8 cellular contexts compared by ENCODE assay signal in the genomic region with DNA sequence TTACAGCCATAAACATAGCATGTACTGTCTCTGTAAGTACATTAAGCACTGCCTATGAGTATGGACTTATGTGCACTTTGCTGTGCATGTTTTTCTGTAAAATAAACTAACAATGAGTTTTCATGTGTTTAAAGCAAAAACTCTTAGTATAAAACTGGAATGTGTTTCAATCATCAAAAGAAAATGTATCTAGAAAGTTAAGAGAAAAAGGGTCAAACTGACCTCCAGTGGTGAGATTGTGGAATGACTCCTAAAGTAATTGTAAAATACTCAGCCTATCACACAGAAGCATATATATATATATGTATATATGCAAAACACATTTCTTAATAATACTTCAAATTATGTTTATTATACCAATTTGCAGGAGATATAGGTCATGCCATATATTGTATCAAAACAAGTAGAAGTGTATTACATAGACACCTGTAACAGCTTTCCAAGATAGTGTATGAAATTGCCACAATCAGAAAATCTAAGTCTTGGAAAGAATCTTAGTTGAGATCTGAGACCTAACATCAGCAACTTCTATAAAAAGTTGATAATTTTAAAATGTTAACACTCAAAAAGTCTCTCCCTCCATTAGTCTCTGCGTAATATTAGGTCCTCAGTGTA.
DNase-seq lines count a peak whose midpoint lies in the region; ATAC-seq, FAIRE-seq and TF ChIP-seq lines count a peak whose summit lies in the region.

No MANE protein-coding gene starts in this region.

- H3K4me1 ChIP-seq in K562 (replicated peaks in 1 of 2; ENCODE audit: control insufficient read depth in 2 of 2, insufficient read depth in 2 of 2, low read length in 2 of 2) = no peaks in the 10 kb centered on the region

- no TSS peak for BruUV-seq in K562 (replicated peaks; lab: Mats Ljungman, UMichigan)

- POLR2A ChIA-PET in K562 (lab: Yijun Ruan, JAX) = no interaction called here

- no peak overlapping the region for H3K27ac ChIP-seq in K562 (ENCODE audit: extremely low read depth, low read depth, low read length)

- H3K9me3 ChIP-seq in K562 (replicated peaks; ENCODE audit: control insufficient read depth, insufficient read depth, low read depth, low read length) = no peaks in the 10 kb centered on the region

- peak; percentile 71 for ATAC-seq in K562
- no peak for ATAC-seq in sciatic nerve
- no peak for ATAC-seq in GM21619 (IDR thresholded peaks at IDR 0.05; ENCODE audit: unreplicated experiment)

- no peak overlapping the region for H3K9ac ChIP-seq in K562 (ENCODE audit: insufficient read depth in 1 of 2, low read depth in 2 of 2, low read length in 2 of 2)

- no peaks in the 10 kb centered on the region for H4K20me1 ChIP-seq in K562 (replicated peaks; ENCODE audit: control insufficient read depth, insufficient read depth, low read length)

- TF ChIP-seq CTCF in GM06990 (IDR thresholded peaks at IDR 0.05; ENCODE audit: insufficient read depth, low read length, poor library complexity, severe bottlenecking) (peak; percentile 47), K562 (IDR thresholded peaks at IDR 0.05 in 2 of 3, conservative IDR thresholded peaks at IDR 0.05 in 1 of 3; ENCODE audit: insufficient read depth in 2 of 3, low read depth in 1 of 3, low read length in 3 of 3) (peak in 2 of 3 experiments; percentile 22 to 64; a peak in 3 of 6 replicates)

- no peak overlapping the region for H3K4me3 ChIP-seq in GM06990 (replicated peaks; ENCODE audit: low read depth, low read length)
- no peak overlapping the region for H3K4me3 ChIP-seq in K562

- no peaks in the 10 kb centered on the region for H3K27me3 ChIP-seq in GM06990 (replicated peaks; ENCODE audit: control insufficient read depth, insufficient read depth, low read length)
- H3K27me3 ChIP-seq in K562 (ENCODE audit: control insufficient read depth in 2 of 2, insufficient read depth in 2 of 2, low read length in 2 of 2) = no peaks in the 10 kb centered on the region; a peak in 2 of 5 replicates

- no peak overlapping the region for H2AFZ ChIP-seq in K562 (ENCODE audit: low read depth, low read length)

- no peaks in the 10 kb centered on the region for H3K9me1 ChIP-seq in K562 (ENCODE audit: control insufficient read depth, insufficient read depth, low read length)

- no peak for TF ChIP-seq POLR2A in K562 (conservative IDR thresholded peaks at IDR 0.05)

- WGBS in K562 (ENCODE audit: insufficient coverage, low coverage, missing lambda C conversion rate) = 0% methylated on average over 1 of the region's 1 CpG

- H3K36me3 ChIP-seq in GM06990 (ENCODE audit: control insufficient read depth, insufficient read depth, low read length) (no peaks in the 10 kb centered on the region), K562 (ENCODE audit: control insufficient read depth, insufficient read depth, low read length) (no peaks in the 10 kb centered on the region)

- peak; percentile 52 for FAIRE-seq in K562 (lab: Jason Lieb, UNC)

- intact Hi-C loops in K562 (cut with micrococcal nuclease) = loop anchor here (1.0 to 10.0 kb wide), 2 partner anchors 150 to 333 kb away; no protein-coding TSS in a partner anchor
- intact Hi-C loops in sciatic nerve (cut with DNase I) = loop anchor here (5.0 kb wide), 1 partner anchor 338 kb away; no protein-coding TSS in a partner anchor

- peak; percentile 33 to 54 for TF ChIP-seq RAD21 in K562 (CRISPR knock-in tag; conservative IDR thresholded peaks at IDR 0.05 in 1 of 2, IDR thresholded peaks at IDR 0.05 in 1 of 2)

- TF ChIP-seq EP300 in K562 (IDR thresholded peaks at IDR 0.05; ENCODE audit: low read length) = no peak

- in situ Hi-C loops in K562 (cut with MboI) = loop anchor here (5.0 kb wide), 1 partner anchor 333 kb away; no protein-coding TSS in a partner anchor

- no peak overlapping the region for H3K4me2 ChIP-seq in K562 (ENCODE audit: insufficient read depth, low read length)

- DNase-seq in GM06990 (ENCODE audit: extremely low read depth, insufficient read length) = no peak
- DNase-seq in MV-4-11 (lab: John Stamatoyannopoulos, UW) = peak; percentile 42
- DNase-seq in K562 (ENCODE audit: extremely low read depth in 1 of 4, low spot score in 3 of 4) = peak; percentile 23 to 26 (median 25)
- DNase-seq in medulla oblongata (ENCODE audit: extremely low spot score) = peak; percentile 40
- no peak for DNase-seq in sciatic nerve (ENCODE audit: low spot score)
- DNase-seq in AG08396 (ENCODE audit: low spot score) = no peak
- DNase-seq in NCI-H128 (lab: John Stamatoyannopoulos, UW; ENCODE audit: unreplicated experiment) = no peak

- CTCF ChIA-PET in K562 (lab: Yijun Ruan, JAX; ENCODE audit: low intra/inter-chr PET ratio) = interaction anchor here (0.6 to 4.1 kb wide), 5 partner anchors 151 to 351 kb away, joined by 3 to 34 read pairs (median 5); no protein-coding TSS in a partner anchor

- H3K79me2 ChIP-seq in K562 (ENCODE audit: control insufficient read depth, insufficient read depth, low read length) = no peaks in the 10 kb centered on the region

TF ChIP-seq in K562, 482 proteins besides CTCF, POLR2A, EP300 and RAD21:
- 0 out of 2 replicates have a peak, but pooled peaks have one; percentile 24 for TF ChIP-seq SMC3 (conservative IDR thresholded peaks at IDR 0.05; ENCODE audit: insufficient read depth, low read depth, low read length)
- no peak for TF ChIP-seq ZNF143 (CRISPR knock-in tag; IDR thresholded peaks at IDR 0.05)
TF ChIP-seq in K562: peak in this region for 1.

Comparison
In these comparisons a context has a peak if more than half of its experiments do, and no peak if none do; other contexts are left out.
1. DNase-seq: peak in MV-4-11 (single experiment), K562 (4 of 4) and medulla oblongata (single experiment); none in GM06990 (single experiment), sciatic nerve (single experiment), AG08396 (single experiment) and NCI-H128 (single experiment).